Comparison of ENCODE assay signal across 19 cellular contexts in the genomic region with DNA sequence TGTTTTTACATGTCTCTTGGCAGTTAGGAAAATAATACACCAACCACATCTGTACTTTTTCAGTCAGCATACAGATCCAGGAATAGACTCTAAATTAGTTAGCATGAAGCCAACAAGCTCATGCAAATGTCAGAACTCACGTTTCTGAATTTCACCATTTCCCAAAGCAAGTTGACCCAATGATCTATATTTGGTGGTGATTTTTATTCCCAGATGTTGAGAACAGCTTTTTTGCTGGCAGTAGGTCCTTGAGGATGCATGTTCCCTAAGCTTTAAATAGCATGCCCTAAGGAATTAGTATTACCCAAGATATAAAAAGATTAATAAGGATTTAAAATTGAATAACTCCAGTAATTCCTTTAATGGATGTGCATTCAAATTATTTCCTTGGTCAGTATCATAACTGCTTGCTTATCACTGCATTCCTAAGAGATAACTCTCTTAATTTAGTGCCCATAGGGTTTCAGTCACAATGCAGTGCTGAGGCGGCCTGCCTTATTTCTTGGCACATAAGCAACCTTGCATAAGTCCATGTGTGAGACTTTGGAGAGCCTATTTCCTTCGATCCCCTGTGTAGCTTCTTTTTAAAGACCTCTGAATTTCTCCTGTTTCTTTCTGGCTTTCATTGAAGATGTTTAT.
A peak's percentile ranks its signal among the peaks of the same experiment; 100 is the strongest.
DNase-seq lines count a peak whose midpoint lies in the region; ATAC-seq and TF ChIP-seq lines count a peak whose summit lies in the region.
"Had no signal": no experiment of that assay in that cellular context is flagged by ENCODE, and none has a peak within 500 bp of the region (broad histone marks: within the 10 kb centered on the region; RNA-seq: fewer than 3 reads in every experiment).

No MANE protein-coding gene starts in this region.

- H3K27me3 ChIP-seq in endodermal cell (ENCODE audit: control insufficient read depth, insufficient read depth, low read length, poor library complexity, severe bottlenecking), result no peaks in the 10 kb centered on the region
- no peaks in the 10 kb centered on the region for H3K27me3 ChIP-seq in right cardiac atrium (ENCODE audit: control insufficient read depth, insufficient read depth)
- no peaks in the 10 kb centered on the region for H3K27me3 ChIP-seq in aorta (ENCODE audit: control insufficient read depth in 1 of 2, insufficient read depth in 2 of 2, low read length in 1 of 2)
- H3K27me3 ChIP-seq in esophagus squamous epithelium, result no peaks in the 10 kb centered on the region
- H3K27me3 ChIP-seq: BLaER1, neural progenitor cell had no signal

- H3K9me3 ChIP-seq in endodermal cell (ENCODE audit: control insufficient read depth, low read length) (no peaks in the 10 kb centered on the region), right cardiac atrium (ENCODE audit: control insufficient read depth, low read length) (no peaks in the 10 kb centered on the region), aorta (ENCODE audit: control insufficient read depth, low read length) (no peaks in the 10 kb centered on the region), esophagus squamous epithelium (no peaks in the 10 kb centered on the region)
- H3K9me3 ChIP-seq: BLaER1 had no signal

- no peaks in the 10 kb centered on the region for H3K36me3 ChIP-seq in endodermal cell (ENCODE audit: control insufficient read depth, insufficient read depth, low read length)
- H3K36me3 ChIP-seq in aorta (ENCODE audit: control insufficient read depth in 1 of 2, insufficient read depth in 2 of 2, low read length in 1 of 2), result no peaks in the 10 kb centered on the region
- H3K36me3 ChIP-seq in esophagus squamous epithelium, result no peaks in the 10 kb centered on the region
- H3K36me3 ChIP-seq: BLaER1, neural progenitor cell had no signal

- H3K4me3 ChIP-seq in endodermal cell (ENCODE audit: low read length) (no peak overlapping the region), right cardiac atrium (ENCODE audit: low read length) (no peak overlapping the region), aorta (ENCODE audit: low read length in 2 of 2) (no peak overlapping the region), esophagus squamous epithelium (no peak overlapping the region)
- H3K4me3 ChIP-seq: BLaER1, neural progenitor cell had no signal

- H3K4me1 Mint-ChIP-seq in endodermal cell, result peaks cover 11% of the 10 kb centered on the region
- H3K4me1 Mint-ChIP-seq: activated CD4-positive, alpha-beta T cell treated with anti-CD3 and anti-CD28 coated beads for 36 hours had no signal

- peak overlapping the region; percentile 74 for H3K27ac Mint-ChIP-seq in endodermal cell
- H3K27ac Mint-ChIP-seq: activated CD4-positive, alpha-beta T cell treated with anti-CD3 and anti-CD28 coated beads for 36 hours; activated T-helper 2 cell treated with anti-CD3 and anti-CD28 coated beads, Interferon-gamma antibody, Interleukin-2, Interleukin-4, amounts not matched to agents 10 μg/mL and 5 μg/mL and 100 μg/mL, durations not matched to agents 14 hours and 24 hours and 36 hours; neural progenitor cell had no signal

- H3K27ac ChIP-seq in endodermal cell (ENCODE audit: low read depth, low read length), result no peak overlapping the region
- no peak overlapping the region for H3K27ac ChIP-seq in right cardiac atrium (ENCODE audit: low read length)
- H3K27ac ChIP-seq in aorta (ENCODE audit: low read depth in 1 of 2, low read length in 2 of 2), result no peak overlapping the region
- H3K27ac ChIP-seq in esophagus squamous epithelium, result peak overlapping the region in 1 of 4 donors; percentile 3
- H3K27ac ChIP-seq: BLaER1, KMS-11, neural progenitor cell had no signal

- no peak overlapping the region for H3K4me3 Mint-ChIP-seq in endodermal cell
- H3K4me3 Mint-ChIP-seq: activated CD4-positive, alpha-beta T cell treated with anti-CD3 and anti-CD28 coated beads for 36 hours; neural progenitor cell had no signal

- no peak for TF ChIP-seq POLR2A in esophagus squamous epithelium (IDR thresholded peaks at IDR 0.05)

- no peaks in the 10 kb centered on the region for H3K27me3 Mint-ChIP-seq in endodermal cell (ENCODE audit: insufficient read depth)
- H3K27me3 Mint-ChIP-seq: activated CD4-positive, alpha-beta T cell treated with anti-CD3 and anti-CD28 coated beads for 36 hours had no signal

- intact Hi-C loops in Right ventricle myocardium inferior (cut with DNase I), result no loop called here
- intact Hi-C loops in cardiac septum (cut with DNase I), result no loop called here
- intact Hi-C loops in right cardiac atrium (cut with DNase I), result no loop called here
- intact Hi-C loops in aorta (cut with DNase I), result no loop called here
- intact Hi-C loops in esophagus squamous epithelium (cut with DNase I), result no loop called here

- no peaks in the 10 kb centered on the region for H3K9me3 Mint-ChIP-seq in endodermal cell
- H3K9me3 Mint-ChIP-seq: neural progenitor cell had no signal

- DNase-seq in Right ventricle myocardium inferior (ENCODE audit: missing footprints) (no peak), cardiac septum (ENCODE audit: low spot score) (no peak), endodermal cell (no peak), right cardiac atrium (peak in 1 of 3 donors; percentile 29), aorta (no peak), esophagus squamous epithelium (lab: John Stamatoyannopoulos, UW) (no peak), pons (ENCODE audit: low spot score) (no peak)
- DNase-seq: activated CD4-positive, alpha-beta T cell treated with anti-CD3 and anti-CD28 coated beads for 36 hours; Calu3; left colon; NCI-H1694; NCI-H774; SHP77 treated with DMSO at 0.1 percent for 48 hours; stimulated activated CD8-positive, alpha-beta memory T cell treated with anti-CD3 and anti-CD28 coated beads, Interleukin-4, amount 100 ng/mL, for 48 hours had no signal

- H3K9ac ChIP-seq in endodermal cell (ENCODE audit: extremely low read depth, low read length, poor library complexity, severe bottlenecking), result no peak overlapping the region
- H3K9ac ChIP-seq: BLaER1, KMS-11, neural progenitor cell had no signal

- H3K36me3 Mint-ChIP-seq in endodermal cell (ENCODE audit: low read depth), result no peaks in the 10 kb centered on the region
- H3K36me3 Mint-ChIP-seq: neural progenitor cell had no signal

- ATAC-seq in Right ventricle myocardium inferior (peak; percentile 76), right cardiac atrium (peak; percentile 55 to 69), aorta (ENCODE audit: low FRiP score) (peak; percentile 48), GM21529 (IDR thresholded peaks at IDR 0.05; ENCODE audit: unreplicated experiment) (no peak)
- ATAC-seq: activated CD4-positive, alpha-beta T cell treated with anti-CD3 and anti-CD28 coated beads for 36 hours; left colon had no signal

- H3K4me1 ChIP-seq in endodermal cell (ENCODE audit: control insufficient read depth, insufficient read depth, low read length), result no peaks in the 10 kb centered on the region
- H3K4me1 ChIP-seq in right cardiac atrium (ENCODE audit: control insufficient read depth, insufficient read depth, low read length), result no peaks in the 10 kb centered on the region
- no peaks in the 10 kb centered on the region for H3K4me1 ChIP-seq in aorta (ENCODE audit: control insufficient read depth in 1 of 2, insufficient read depth in 2 of 2, low read length in 2 of 2)
- H3K4me1 ChIP-seq in esophagus squamous epithelium, result no peaks in the 10 kb centered on the region
- H3K4me1 ChIP-seq: BLaER1, neural progenitor cell had no signal

- WGBS in endodermal cell (ENCODE audit: insufficient coverage in 1 of 2, insufficient read length in 1 of 2), 2 experiments, result 93 to 94% methylated on average over 3 of the region's 3 CpGs
- 34% methylated on average over 3 of the region's 3 CpGs for WGBS in right cardiac atrium
- 44 to 48% methylated on average over 3 of the region's 3 CpGs for WGBS in aorta, 2 donors
- WGBS in esophagus squamous epithelium, 2 donors, result 46 to 49% methylated on average over 3 of the region's 3 CpGs

- TF ChIP-seq CTCF in endodermal cell (conservative IDR thresholded peaks at IDR 0.05) (no peak), esophagus squamous epithelium (IDR thresholded peaks at IDR 0.05) (no peak)
